In the genomic region with DNA sequence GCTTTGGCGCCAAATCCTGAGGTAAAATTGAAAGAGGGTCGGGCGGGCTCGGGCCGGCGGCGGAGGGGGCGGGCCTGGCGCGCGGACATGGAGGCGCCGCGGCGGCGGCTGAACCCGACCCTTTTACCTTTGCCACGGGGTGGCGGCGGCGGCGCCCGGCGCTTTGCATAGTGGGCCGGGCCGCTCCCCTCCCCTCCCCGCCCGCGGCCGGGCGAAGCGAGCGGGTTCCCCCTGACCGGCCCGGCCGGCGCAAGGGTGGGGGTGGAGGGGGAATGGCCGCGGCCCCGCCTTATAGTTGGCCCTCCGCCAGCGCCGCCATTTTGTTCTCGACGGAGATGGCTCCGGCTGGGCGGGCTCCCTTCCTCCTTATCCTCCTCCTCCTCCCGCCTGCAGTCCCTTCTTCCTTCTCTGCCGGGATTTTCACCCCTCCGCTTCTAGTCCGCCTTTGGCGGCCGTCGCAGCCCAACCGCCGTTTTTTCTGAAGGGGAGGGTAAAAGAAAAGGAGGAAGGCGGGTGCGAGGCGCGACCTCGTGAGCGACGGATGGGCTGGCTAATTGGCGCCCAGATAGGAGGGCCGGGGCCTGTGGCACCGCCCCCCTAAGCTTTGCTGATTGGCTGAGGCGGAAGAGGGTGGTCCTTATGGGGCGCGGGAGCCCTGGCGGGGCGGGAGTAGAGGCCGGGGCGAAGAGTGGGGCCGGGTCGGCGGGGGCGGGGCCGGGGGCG, we compare ENCODE assay signal across 8 cellular contexts. TPM values are rescaled to one million over a fixed set of nuclear protein-coding genes. Genes with fewer than 3 reads are reported as not detected.
DNase-seq lines count a peak whose midpoint lies in the region; ATAC-seq, FAIRE-seq and TF ChIP-seq lines count a peak whose summit lies in the region.

No MANE protein-coding gene starts in this region.

- H3K9ac ChIP-seq in keratinocyte (ENCODE audit: control insufficient read depth, extremely low read depth, insufficient read depth, low read length): peak overlapping the region; percentile 96

- peaks cover 8 to 14% of the 10 kb centered on the region in 2 experiments for H3K36me3 ChIP-seq in keratinocyte (ENCODE audit: control insufficient read depth in 2 of 2, extremely low read depth in 1 of 2, insufficient read depth in 2 of 2, low read length in 2 of 2)

- H3K79me2 ChIP-seq in keratinocyte (ENCODE audit: control insufficient read depth, insufficient read depth, low read length): peaks cover 74% of the 10 kb centered on the region

- H3K4me1 ChIP-seq in keratinocyte (ENCODE audit: control insufficient read depth, extremely low read depth, insufficient read depth, low read length): peaks cover 7% of the 10 kb centered on the region

- H3K9me1 ChIP-seq in keratinocyte (ENCODE audit: control insufficient read depth, extremely low read depth, insufficient read depth, low read length): peaks cover 6% of the 10 kb centered on the region

- peak overlapping the region; percentile 86 to 97 (median 95) for H3K4me3 ChIP-seq in keratinocyte (ENCODE audit: control insufficient read depth in 2 of 3, extremely low read depth in 1 of 3, insufficient read depth in 2 of 3, low read depth in 1 of 3, low read length in 3 of 3)

- no peak for TF ChIP-seq CTCF in keratinocyte (optimal IDR thresholded peaks at IDR 0.05 in 1 of 3, IDR thresholded peaks at IDR 0.05 in 1 of 3, conservative IDR thresholded peaks at IDR 0.05 in 1 of 3; ENCODE audit: extremely low read depth in 1 of 3, insufficient read depth in 2 of 3, low read length in 3 of 3)

- peak overlapping the region; percentile 91 for H2AFZ ChIP-seq in keratinocyte (ENCODE audit: control insufficient read depth, low read length)

- peak overlapping the region; percentile 94 for H3K27ac ChIP-seq in keratinocyte (ENCODE audit: control insufficient read depth, insufficient read depth, low read length)

- H3K27me3 ChIP-seq in keratinocyte (ENCODE audit: control insufficient read depth, extremely low read depth, insufficient read depth, low read length): no peaks in the 10 kb centered on the region

- dilution Hi-C loops in keratinocyte (cut with MboI; ENCODE audit: extremely low pct_ligation_motif_present, low sequenced_read_pairs): no loop called here

- H3K4me2 ChIP-seq in keratinocyte (ENCODE audit: control insufficient read depth, extremely low read depth, insufficient read depth, low read depth, low read length): no peak overlapping the region

- peak; percentile 84 for ATAC-seq in HG03378 (IDR thresholded peaks at IDR 0.05; ENCODE audit: unreplicated experiment)

- no peaks in the 10 kb centered on the region for H3K9me3 ChIP-seq in keratinocyte (ENCODE audit: control insufficient read depth, low read depth, low read length)

- peak; percentile 99 for DNase-seq in AG20443 (ENCODE audit: low spot score)
- DNase-seq in NCI-H446 treated with DMSO at 0.1 percent for 48 hours (lab: John Stamatoyannopoulos, UW): peak; percentile 81
- DNase-seq in activated CD4-positive, CD25-positive, alpha-beta regulatory T cell treated with anti-CD3 and anti-CD28 coated beads, Interleukin-2, amount 50 U/mL, for 72 hours: peak; percentile 96
- DNase-seq in cerebellar nuclear complex (lab: John Stamatoyannopoulos, UW): peak; percentile 91 to 92
- peak; percentile 55 for DNase-seq in keratinocyte (ENCODE audit: low read depth, low spot score)
- peak; percentile 91 to 96 (median 92) for DNase-seq in stimulated activated CD4-positive, alpha-beta T cell treated with anti-CD3 and anti-CD28 coated beads, Interleukin-12 subunit alpha, Interleukin-12 subunit beta, amount 100 ng/mL, for 48 hours (ENCODE audit: low read depth in 2 of 3, low spot score in 1 of 3)

- TF ChIP-seq POLR2A in GM19099 (IDR thresholded peaks at IDR 0.05; ENCODE audit: extremely low read depth, insufficient read length, low read depth): peak; percentile 50

- no peak for FAIRE-seq in keratinocyte (lab: Jason Lieb, UNC)

- H4K20me1 ChIP-seq in keratinocyte (ENCODE audit: control insufficient read depth, extremely low read depth, insufficient read depth, low read length): no peaks in the 10 kb centered on the region

RNA-seq across cellular contexts. Expression of gene NR2C2, which starts 0.7 kb away (rescaled TPM):
- 7.0 to 12.6 TPM (median 9.4 TPM) in 3 replicates for polyA plus RNA-seq in keratinocyte
- polyA plus RNA-seq in keratinocyte (2011; ENCODE audit: low read depth): 11.3 TPM
- polyA plus RNA-seq in keratinocyte (2011; cell fraction: cytosol; rRNA removed): 5.1 and 7.7 TPM in 2 replicates
- 32.9 and 34.9 TPM in 2 replicates for polyA plus RNA-seq in keratinocyte (2011; cell fraction: nucleus; rRNA removed)
- 10.4 and 11.0 TPM in 2 replicates for polyA plus RNA-seq in keratinocyte (2012; ENCODE audit: low replicate concordance)
- polyA minus RNA-seq in keratinocyte: 15.0 to 31.6 TPM (median 23.4 TPM) in 3 replicates
- polyA minus RNA-seq in keratinocyte (2011; cell fraction: cytosol; rRNA and poly(A)+ RNA removed): 13.8 TPM
- polyA minus RNA-seq in keratinocyte (2011; cell fraction: nucleus; rRNA and poly(A)+ RNA removed): 22.8 and 39.6 TPM in 2 replicates

Comparison
In these comparisons a context has a peak if more than half of its experiments do, and no peak if none do; other contexts are left out.
1. Peak in every context shown above with its lines: DNase-seq, ATAC-seq, H3K4me3 ChIP-seq and H3K27ac ChIP-seq.